Comparison of ENCODE assay signal across 9 cellular contexts in genomic region chr17:40551091-40551873, GRCh38. TPM values are rescaled to one million over a fixed set of nuclear protein-coding genes. Genes with fewer than 3 reads are reported as not detected.
DNase-seq lines count a peak whose midpoint lies in the region; ATAC-seq and TF ChIP-seq lines count a peak whose summit lies in the region.
"Had no signal": no experiment of that assay in that cellular context is flagged by ENCODE, and none has a peak within 500 bp of the region (broad histone marks: within the 10 kb centered on the region; RNA-seq: fewer than 3 reads in every experiment).

No MANE protein-coding gene starts in this region.

- in situ Hi-C loops in GM13977 (cut with MboI; ENCODE audit: low pct_unique_long_range_greater_than_20kb, low sequenced_read_pairs, unreplicated experiment), result no loop called here

- DNase-seq in DND-41 (peak; percentile 3), T1000 (lab: John Stamatoyannopoulos, UW) (peak; percentile 38), fibroblast of gingiva (ENCODE audit: low read depth) (peak; percentile 100), psoas muscle (peak; percentile 86 to 91), GM13977 (ENCODE audit: low spot score) (no peak)

- no peak for ATAC-seq in DND-41 (ENCODE audit: insufficient read depth, low read depth)
- peak; percentile 42 to 68 (median 62) for ATAC-seq in psoas muscle
- no peak for ATAC-seq in HG02981 (IDR thresholded peaks at IDR 0.05; ENCODE audit: unreplicated experiment)
- ATAC-seq in HG03196 (IDR thresholded peaks at IDR 0.05; ENCODE audit: unreplicated experiment), result no peak
- no peak for ATAC-seq in HG03439 (IDR thresholded peaks at IDR 0.05; ENCODE audit: unreplicated experiment)

- H4K20me1 ChIP-seq in DND-41 (ENCODE audit: insufficient read depth, low read length), result no peaks in the 10 kb centered on the region

- H3K36me3 ChIP-seq in DND-41 (ENCODE audit: insufficient read depth, low read length) (peaks cover 8% of the 10 kb centered on the region; the same call in 1 of the 2 replicates), psoas muscle (ENCODE audit: insufficient read depth in 1 of 2, low read depth in 1 of 2) (no peaks in the 10 kb centered on the region)

- H3K9me3 ChIP-seq in DND-41 (ENCODE audit: insufficient read depth, low read length, severe bottlenecking) (no peaks in the 10 kb centered on the region), psoas muscle (no peaks in the 10 kb centered on the region)

- no peak overlapping the region for H3K9ac ChIP-seq in DND-41 (ENCODE audit: low read depth, low read length)

- no peak for TF ChIP-seq CTCF in DND-41 (IDR thresholded peaks at IDR 0.05; ENCODE audit: borderline replicate concordance, extremely low read depth, low read length, poor library complexity, severe bottlenecking)
- no peak for TF ChIP-seq CTCF in psoas muscle (IDR thresholded peaks at IDR 0.05)
- no peak for TF ChIP-seq CTCF in GM13977 (IDR thresholded peaks at IDR 0.05; ENCODE audit: extremely low read depth, insufficient read depth, missing control alignments)

- intact Hi-C loops in psoas muscle (cut with DNase I), result no loop called here

- H3K27ac ChIP-seq in DND-41 (ENCODE audit: low read length) (peak overlapping the region; percentile 96), psoas muscle (peak overlapping the region; percentile 63)

- H3K27me3 ChIP-seq in DND-41 (ENCODE audit: insufficient read depth, low read length, poor library complexity) (no peaks in the 10 kb centered on the region), psoas muscle (ENCODE audit: insufficient read depth in 3 of 3, low read length in 2 of 3) (no peaks in the 10 kb centered on the region)

- H3K4me1 ChIP-seq in DND-41 (ENCODE audit: insufficient read depth, low read length), result peaks cover 96% of the 10 kb centered on the region
- H3K4me1 ChIP-seq in psoas muscle, result peaks cover 46% of the 10 kb centered on the region

- 58 to 72% (median 65%) methylated on average over 6 of the region's 6 CpGs for WGBS in psoas muscle, 3 donors

- no peak overlapping the region for H3K4me2 ChIP-seq in DND-41 (ENCODE audit: insufficient read depth, low read length)

- H3K4me3 ChIP-seq in DND-41 (ENCODE audit: low read depth in 1 of 2, low read length in 2 of 2), result no peak overlapping the region
- H3K4me3 ChIP-seq in psoas muscle, result peak overlapping the region; percentile 11

- no peak overlapping the region for H2AFZ ChIP-seq in DND-41 (ENCODE audit: low read depth, low read length)

- H3K79me2 ChIP-seq in DND-41 (ENCODE audit: insufficient read depth, low read length), result peaks cover 15% of the 10 kb centered on the region

RNA-seq across cellular contexts. Expression of gene CCR7, which starts 14.0 kb away (rescaled TPM):
- under 1 TPM; 0.20 to 0.24 (median 0.21) TPM for total RNA-seq in psoas muscle
- under 1 TPM in 2 of 3 donors, not detected in 1; 0.08 to 0.09 TPM for polyA plus RNA-seq in psoas muscle

RNA-seq across cellular contexts. Expression of gene TNS4, which starts 49.9 kb away (rescaled TPM):
- under 1 TPM in 1 of 4 donors, not detected in 3; 0.06 TPM for total RNA-seq in psoas muscle
- polyA plus RNA-seq in psoas muscle, result under 1 TPM in 1 of 3 donors, not detected in 2; 0.04 TPM
- total RNA-seq: subcutaneous adipose tissue had no signal

Comparison
In these comparisons a context has a peak if more than half of its experiments do, and no peak if none do; other contexts are left out.
1. ATAC-seq: peak in psoas muscle (4 of 4); none in DND-41 (single experiment), HG02981 (single experiment), HG03196 (single experiment) and HG03439 (single experiment).